ENCODE assay signal across 8 cellular contexts in genomic region chr2:27051902-27052645, GRCh38. TPM values are rescaled to one million over a fixed set of nuclear protein-coding genes. Genes with fewer than 3 reads are reported as not detected.
DNase-seq lines count a peak whose midpoint lies in the region; ATAC-seq and TF ChIP-seq lines count a peak whose summit lies in the region.

No MANE protein-coding gene starts in this region.

- peaks cover 3 to 19% of the 10 kb centered on the region in 2 donors for H3K27me3 Mint-ChIP-seq in CD8-positive, alpha-beta memory T cell

- peak overlapping the region; percentile 75 for H3K27ac ChIP-seq in CD8-positive, alpha-beta memory T cell (ENCODE audit: low read depth, low read length)
- peak overlapping the region; percentile 92 to 98 for H3K27ac ChIP-seq in right atrium auricular region

- CTCF ChIA-PET in CD8-positive, alpha-beta memory T cell (lab: Charles Lee) = interaction anchor here (1.0 to 2.4 kb wide), 6 partner anchors 13 to 35 kb away, joined by 3 to 15 read pairs (median 9); partner anchors contain the start of genes KHK and OST4

- peak overlapping the region; percentile 83 to 99 (median 84) for H3K4me3 Mint-ChIP-seq in CD8-positive, alpha-beta memory T cell

- no peak for TF ChIP-seq CTCF in right atrium auricular region (IDR thresholded peaks at IDR 0.05)

- peaks cover 0 to 10% (median 7%) of the 10 kb centered on the region in 5 donors for H3K9me3 Mint-ChIP-seq in CD8-positive, alpha-beta memory T cell
- H3K9me3 Mint-ChIP-seq in activated naive CD4-positive, alpha-beta T cell treated with anti-CD3 and anti-CD28 coated beads, Interleukin-2, amount 50 U/mL, for 72 hours = no peaks in the 10 kb centered on the region

- H3K27ac Mint-ChIP-seq in CD8-positive, alpha-beta memory T cell = peak overlapping the region; percentile 84 to 100 (median 90)
- peak overlapping the region; percentile 86 to 100 for H3K27ac Mint-ChIP-seq in activated naive CD4-positive, alpha-beta T cell treated with anti-CD3 and anti-CD28 coated beads, Interleukin-2, amount 50 U/mL, for 72 hours

- H3K4me1 Mint-ChIP-seq in CD8-positive, alpha-beta memory T cell = peaks cover 23 to 26% (median 24%) of the 10 kb centered on the region in 3 donors

- no peaks in the 10 kb centered on the region for H3K27me3 ChIP-seq in CD8-positive, alpha-beta memory T cell (ENCODE audit: insufficient read depth, low read length, poor library complexity, severe bottlenecking)
- H3K27me3 ChIP-seq in right atrium auricular region = no peaks in the 10 kb centered on the region

- H3K4me3 ChIP-seq in CD8-positive, alpha-beta memory T cell (ENCODE audit: low read length) = peak overlapping the region; percentile 84
- peak overlapping the region; percentile 98 to 99 for H3K4me3 ChIP-seq in right atrium auricular region

- DNase-seq in CD8-positive, alpha-beta memory T cell = peak in 1 of 5 donors; percentile 57
- DNase-seq in HT-29 (ENCODE audit: low spot score) (peak; percentile 41), right atrium auricular region (ENCODE audit: low spot score) (no peak), retina (peak; percentile 52), NCI-H1417 (lab: John Stamatoyannopoulos, UW) (no peak)
- peak in 1 of 2 donors; percentile 18 for DNase-seq in activated naive CD4-positive, alpha-beta T cell treated with anti-CD3 and anti-CD28 coated beads, Interleukin-2, amount 50 U/mL, for 72 hours (ENCODE audit: low spot score in 2 of 2)

- POLR2A ChIA-PET in CD8-positive, alpha-beta memory T cell (lab: Charles Lee) = interaction anchor here (0.6 to 4.9 kb wide), 9 partner anchors 12 to 160 kb away, joined by 3 to 58 read pairs (median 13); partner anchors contain the start of genes ABHD1, ATRAID, KHK and OST4

- ATAC-seq in activated naive CD4-positive, alpha-beta T cell treated with anti-CD3 and anti-CD28 coated beads, Interleukin-2, amount 50 U/mL, for 72 hours = no peak
- ATAC-seq in HG02970 (IDR thresholded peaks at IDR 0.05; ENCODE audit: low FRiP score, unreplicated experiment) = no peak
- ATAC-seq in HG03571 (IDR thresholded peaks at IDR 0.05; ENCODE audit: unreplicated experiment) = no peak

- peaks cover 0 to 46% (median 8%) of the 10 kb centered on the region in 3 donors for H3K36me3 Mint-ChIP-seq in CD8-positive, alpha-beta memory T cell
- peaks cover 10 to 21% of the 10 kb centered on the region in 2 donors for H3K36me3 Mint-ChIP-seq in activated naive CD4-positive, alpha-beta T cell treated with anti-CD3 and anti-CD28 coated beads, Interleukin-2, amount 50 U/mL, for 72 hours

- H3K9me3 ChIP-seq in CD8-positive, alpha-beta memory T cell (ENCODE audit: low read length) = no peaks in the 10 kb centered on the region
- H3K9me3 ChIP-seq in right atrium auricular region = no peaks in the 10 kb centered on the region

- H3K4me1 ChIP-seq in CD8-positive, alpha-beta memory T cell (ENCODE audit: insufficient read depth, low read length) = peaks cover 14% of the 10 kb centered on the region
- peaks cover 0 to 14% of the 10 kb centered on the region in 2 donors for H3K4me1 ChIP-seq in right atrium auricular region

- H3K36me3 ChIP-seq in CD8-positive, alpha-beta memory T cell (ENCODE audit: insufficient read depth, low read length) = peaks cover 14% of the 10 kb centered on the region
- peaks cover 17% of the 10 kb centered on the region for H3K36me3 ChIP-seq in right atrium auricular region

RNA-seq across cellular contexts. Expression of gene AGBL5, which starts 0.6 kb away (rescaled TPM):
- 10 to 100 TPM; 16.0 to 17.3 TPM for total RNA-seq in CD8-positive, alpha-beta memory T cell
- 11.5 TPM for polyA plus RNA-seq in CD8-positive, alpha-beta memory T cell
- 28.1 and 34.5 TPM in 2 replicates for total RNA-seq in HT-29 (2014; rRNA removed; shearing (Covaris generic))
- total RNA-seq in activated naive CD4-positive, alpha-beta T cell treated with anti-CD3 and anti-CD28 coated beads, Interleukin-2, amount 50 U/mL, for 72 hours = 10 to 100 TPM; 14.1 to 21.6 TPM
- 1 to 10 TPM; 8.1 to 9.3 TPM for total RNA-seq in right atrium auricular region

RNA-seq across cellular contexts. Expression of gene TMEM214, which starts 19.3 kb away (rescaled TPM):
- 10 to 100 TPM; 67.6 to 71.7 TPM for total RNA-seq in CD8-positive, alpha-beta memory T cell
- polyA plus RNA-seq in CD8-positive, alpha-beta memory T cell = 36.3 TPM
- total RNA-seq in HT-29 (2014; rRNA removed; shearing (Covaris generic)) = 35.6 and 42.0 TPM in 2 replicates
- total RNA-seq in activated naive CD4-positive, alpha-beta T cell treated with anti-CD3 and anti-CD28 coated beads, Interleukin-2, amount 50 U/mL, for 72 hours = 10 to 100 TPM; 54.3 to 68.0 TPM
- total RNA-seq in right atrium auricular region = 10 to 100 TPM; 21.0 to 41.0 TPM

RNA-seq across cellular contexts. Expression of gene OST4, which starts 19.4 kb away (rescaled TPM):
- total RNA-seq in CD8-positive, alpha-beta memory T cell = 100 to 1,000 TPM; 346 to 353 TPM
- 907 TPM for polyA plus RNA-seq in CD8-positive, alpha-beta memory T cell
- 107 and 127 TPM in 2 replicates for total RNA-seq in HT-29 (2014; rRNA removed; shearing (Covaris generic))
- 100 to 1,000 TPM; 263 to 344 TPM for total RNA-seq in activated naive CD4-positive, alpha-beta T cell treated with anti-CD3 and anti-CD28 coated beads, Interleukin-2, amount 50 U/mL, for 72 hours
- 100 to 1,000 TPM; 379 to 465 TPM for total RNA-seq in right atrium auricular region

RNA-seq across cellular contexts. Expression of gene EMILIN1, which starts 26.3 kb away (rescaled TPM):
- total RNA-seq in CD8-positive, alpha-beta memory T cell = under 1 TPM; 0.79 to 0.89 TPM
- polyA plus RNA-seq in CD8-positive, alpha-beta memory T cell = 0.85 TPM
- 0.65 and 1.1 TPM in 2 replicates for total RNA-seq in HT-29 (2014; rRNA removed; shearing (Covaris generic))
- total RNA-seq in activated naive CD4-positive, alpha-beta T cell treated with anti-CD3 and anti-CD28 coated beads, Interleukin-2, amount 50 U/mL, for 72 hours = under 1 TPM; 0.52 to 0.78 TPM
- total RNA-seq in right atrium auricular region = 10 to 100 TPM; 22.3 to 36.7 TPM

RNA-seq across cellular contexts. Expression of gene KHK, which starts 34.5 kb away (rescaled TPM):
- 10 to 100 TPM; 14.5 to 17.8 TPM for total RNA-seq in CD8-positive, alpha-beta memory T cell
- 6.5 TPM for polyA plus RNA-seq in CD8-positive, alpha-beta memory T cell
- 4.1 and 4.2 TPM in 2 replicates for total RNA-seq in HT-29 (2014; rRNA removed; shearing (Covaris generic))
- total RNA-seq in activated naive CD4-positive, alpha-beta T cell treated with anti-CD3 and anti-CD28 coated beads, Interleukin-2, amount 50 U/mL, for 72 hours = 10 to 100 TPM; 10.6 to 16.3 TPM
- 1 to 10 TPM in 1 of 2 donors, under 1 TPM in 1; 0.82 to 1.7 TPM for total RNA-seq in right atrium auricular region

Comparison
In these comparisons a context has a peak if more than half of its experiments do, and no peak if none do; other contexts are left out.
1. DNase-seq: peak in HT-29 (single experiment) and retina (single experiment); none in right atrium auricular region (single experiment) and NCI-H1417 (0 of 3).